ENCODE assay signal across 1 cellular context in the genomic region with DNA sequence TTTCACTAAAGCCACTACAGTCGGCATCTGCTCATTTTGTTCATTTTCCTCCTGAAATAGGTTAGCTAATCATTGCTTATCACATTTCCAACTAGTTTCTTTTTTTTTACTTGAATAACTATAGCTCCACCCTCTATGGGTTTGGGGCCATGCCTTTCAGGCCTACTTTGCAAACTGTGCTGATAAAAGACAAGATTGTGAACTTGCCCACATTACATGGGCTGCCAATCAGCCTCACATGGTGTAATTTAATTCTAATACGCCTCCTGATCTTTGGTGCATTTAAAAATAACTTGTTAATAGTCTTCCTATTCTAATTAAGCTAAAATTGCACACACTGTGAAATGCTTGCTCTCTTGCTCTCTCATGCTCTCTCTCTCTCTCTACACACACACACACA.
TF ChIP-seq lines count a peak whose summit lies in the region.

No MANE protein-coding gene starts in this region.

TF ChIP-seq in WTC11, 78 proteins besides CTCF, POLR2A, EP300 and RAD21 (continued from another document):
- TF ChIP-seq, protein P1, sequence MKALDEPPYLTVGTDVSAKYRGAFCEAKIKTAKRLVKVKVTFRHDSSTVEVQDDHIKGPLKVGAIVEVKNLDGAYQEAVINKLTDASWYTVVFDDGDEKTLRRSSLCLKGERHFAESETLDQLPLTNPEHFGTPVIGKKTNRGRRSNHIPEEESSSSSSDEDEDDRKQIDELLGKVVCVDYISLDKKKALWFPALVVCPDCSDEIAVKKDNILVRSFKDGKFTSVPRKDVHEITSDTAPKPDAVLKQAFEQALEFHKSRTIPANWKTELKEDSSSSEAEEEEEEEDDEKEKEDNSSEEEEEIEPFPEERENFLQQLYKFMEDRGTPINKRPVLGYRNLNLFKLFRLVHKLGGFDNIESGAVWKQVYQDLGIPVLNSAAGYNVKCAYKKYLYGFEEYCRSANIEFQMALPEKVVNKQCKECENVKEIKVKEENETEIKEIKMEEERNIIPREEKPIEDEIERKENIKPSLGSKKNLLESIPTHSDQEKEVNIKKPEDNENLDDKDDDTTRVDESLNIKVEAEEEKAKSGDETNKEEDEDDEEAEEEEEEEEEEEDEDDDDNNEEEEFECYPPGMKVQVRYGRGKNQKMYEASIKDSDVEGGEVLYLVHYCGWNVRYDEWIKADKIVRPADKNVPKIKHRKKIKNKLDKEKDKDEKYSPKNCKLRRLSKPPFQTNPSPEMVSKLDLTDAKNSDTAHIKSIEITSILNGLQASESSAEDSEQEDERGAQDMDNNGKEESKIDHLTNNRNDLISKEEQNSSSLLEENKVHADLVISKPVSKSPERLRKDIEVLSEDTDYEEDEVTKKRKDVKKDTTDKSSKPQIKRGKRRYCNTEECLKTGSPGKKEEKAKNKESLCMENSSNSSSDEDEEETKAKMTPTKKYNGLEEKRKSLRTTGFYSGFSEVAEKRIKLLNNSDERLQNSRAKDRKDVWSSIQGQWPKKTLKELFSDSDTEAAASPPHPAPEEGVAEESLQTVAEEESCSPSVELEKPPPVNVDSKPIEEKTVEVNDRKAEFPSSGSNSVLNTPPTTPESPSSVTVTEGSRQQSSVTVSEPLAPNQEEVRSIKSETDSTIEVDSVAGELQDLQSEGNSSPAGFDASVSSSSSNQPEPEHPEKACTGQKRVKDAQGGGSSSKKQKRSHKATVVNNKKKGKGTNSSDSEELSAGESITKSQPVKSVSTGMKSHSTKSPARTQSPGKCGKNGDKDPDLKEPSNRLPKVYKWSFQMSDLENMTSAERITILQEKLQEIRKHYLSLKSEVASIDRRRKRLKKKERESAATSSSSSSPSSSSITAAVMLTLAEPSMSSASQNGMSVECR (CRISPR knock-in tag; IDR thresholded peaks at IDR 0.05; ENCODE audit: borderline replicate concordance), result no peak
- TF ChIP-seq, protein P2, sequence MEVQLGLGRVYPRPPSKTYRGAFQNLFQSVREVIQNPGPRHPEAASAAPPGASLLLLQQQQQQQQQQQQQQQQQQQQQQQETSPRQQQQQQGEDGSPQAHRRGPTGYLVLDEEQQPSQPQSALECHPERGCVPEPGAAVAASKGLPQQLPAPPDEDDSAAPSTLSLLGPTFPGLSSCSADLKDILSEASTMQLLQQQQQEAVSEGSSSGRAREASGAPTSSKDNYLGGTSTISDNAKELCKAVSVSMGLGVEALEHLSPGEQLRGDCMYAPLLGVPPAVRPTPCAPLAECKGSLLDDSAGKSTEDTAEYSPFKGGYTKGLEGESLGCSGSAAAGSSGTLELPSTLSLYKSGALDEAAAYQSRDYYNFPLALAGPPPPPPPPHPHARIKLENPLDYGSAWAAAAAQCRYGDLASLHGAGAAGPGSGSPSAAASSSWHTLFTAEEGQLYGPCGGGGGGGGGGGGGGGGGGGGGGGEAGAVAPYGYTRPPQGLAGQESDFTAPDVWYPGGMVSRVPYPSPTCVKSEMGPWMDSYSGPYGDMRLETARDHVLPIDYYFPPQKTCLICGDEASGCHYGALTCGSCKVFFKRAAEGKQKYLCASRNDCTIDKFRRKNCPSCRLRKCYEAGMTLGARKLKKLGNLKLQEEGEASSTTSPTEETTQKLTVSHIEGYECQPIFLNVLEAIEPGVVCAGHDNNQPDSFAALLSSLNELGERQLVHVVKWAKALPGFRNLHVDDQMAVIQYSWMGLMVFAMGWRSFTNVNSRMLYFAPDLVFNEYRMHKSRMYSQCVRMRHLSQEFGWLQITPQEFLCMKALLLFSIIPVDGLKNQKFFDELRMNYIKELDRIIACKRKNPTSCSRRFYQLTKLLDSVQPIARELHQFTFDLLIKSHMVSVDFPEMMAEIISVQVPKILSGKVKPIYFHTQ (CRISPR knock-in tag; IDR thresholded peaks at IDR 0.05), result no peak
- TF ChIP-seq CREM (CRISPR knock-in tag; IDR thresholded peaks at IDR 0.05), result no peak
- TF ChIP-seq, protein P3, sequence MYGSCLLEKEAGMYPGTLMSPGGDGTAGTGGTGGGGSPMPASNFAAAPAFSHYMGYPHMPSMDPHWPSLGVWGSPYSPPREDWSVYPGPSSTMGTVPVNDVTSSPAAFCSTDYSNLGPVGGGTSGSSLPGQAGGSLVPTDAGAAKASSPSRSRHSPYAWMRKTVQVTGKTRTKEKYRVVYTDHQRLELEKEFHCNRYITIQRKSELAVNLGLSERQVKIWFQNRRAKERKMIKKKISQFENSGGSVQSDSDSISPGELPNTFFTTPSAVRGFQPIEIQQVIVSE (CRISPR knock-in tag; IDR thresholded peaks at IDR 0.05; ENCODE audit: borderline replicate concordance), result no peak
- TF ChIP-seq, protein P4, sequence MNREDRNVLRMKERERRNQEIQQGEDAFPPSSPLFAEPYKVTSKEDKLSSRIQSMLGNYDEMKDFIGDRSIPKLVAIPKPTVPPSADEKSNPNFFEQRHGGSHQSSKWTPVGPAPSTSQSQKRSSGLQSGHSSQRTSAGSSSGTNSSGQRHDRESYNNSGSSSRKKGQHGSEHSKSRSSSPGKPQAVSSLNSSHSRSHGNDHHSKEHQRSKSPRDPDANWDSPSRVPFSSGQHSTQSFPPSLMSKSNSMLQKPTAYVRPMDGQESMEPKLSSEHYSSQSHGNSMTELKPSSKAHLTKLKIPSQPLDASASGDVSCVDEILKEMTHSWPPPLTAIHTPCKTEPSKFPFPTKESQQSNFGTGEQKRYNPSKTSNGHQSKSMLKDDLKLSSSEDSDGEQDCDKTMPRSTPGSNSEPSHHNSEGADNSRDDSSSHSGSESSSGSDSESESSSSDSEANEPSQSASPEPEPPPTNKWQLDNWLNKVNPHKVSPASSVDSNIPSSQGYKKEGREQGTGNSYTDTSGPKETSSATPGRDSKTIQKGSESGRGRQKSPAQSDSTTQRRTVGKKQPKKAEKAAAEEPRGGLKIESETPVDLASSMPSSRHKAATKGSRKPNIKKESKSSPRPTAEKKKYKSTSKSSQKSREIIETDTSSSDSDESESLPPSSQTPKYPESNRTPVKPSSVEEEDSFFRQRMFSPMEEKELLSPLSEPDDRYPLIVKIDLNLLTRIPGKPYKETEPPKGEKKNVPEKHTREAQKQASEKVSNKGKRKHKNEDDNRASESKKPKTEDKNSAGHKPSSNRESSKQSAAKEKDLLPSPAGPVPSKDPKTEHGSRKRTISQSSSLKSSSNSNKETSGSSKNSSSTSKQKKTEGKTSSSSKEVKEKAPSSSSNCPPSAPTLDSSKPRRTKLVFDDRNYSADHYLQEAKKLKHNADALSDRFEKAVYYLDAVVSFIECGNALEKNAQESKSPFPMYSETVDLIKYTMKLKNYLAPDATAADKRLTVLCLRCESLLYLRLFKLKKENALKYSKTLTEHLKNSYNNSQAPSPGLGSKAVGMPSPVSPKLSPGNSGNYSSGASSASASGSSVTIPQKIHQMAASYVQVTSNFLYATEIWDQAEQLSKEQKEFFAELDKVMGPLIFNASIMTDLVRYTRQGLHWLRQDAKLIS (CRISPR knock-in tag; IDR thresholded peaks at IDR 0.05; ENCODE audit: borderline replicate concordance), result no peak
- TF ChIP-seq, protein P5, sequence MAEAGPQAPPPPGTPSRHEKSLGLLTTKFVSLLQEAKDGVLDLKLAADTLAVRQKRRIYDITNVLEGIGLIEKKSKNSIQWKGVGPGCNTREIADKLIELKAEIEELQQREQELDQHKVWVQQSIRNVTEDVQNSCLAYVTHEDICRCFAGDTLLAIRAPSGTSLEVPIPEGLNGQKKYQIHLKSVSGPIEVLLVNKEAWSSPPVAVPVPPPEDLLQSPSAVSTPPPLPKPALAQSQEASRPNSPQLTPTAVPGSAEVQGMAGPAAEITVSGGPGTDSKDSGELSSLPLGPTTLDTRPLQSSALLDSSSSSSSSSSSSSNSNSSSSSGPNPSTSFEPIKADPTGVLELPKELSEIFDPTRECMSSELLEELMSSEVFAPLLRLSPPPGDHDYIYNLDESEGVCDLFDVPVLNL (CRISPR knock-in tag; IDR thresholded peaks at IDR 0.05; ENCODE audit: borderline replicate concordance, low read depth), result no peak
- no peak for TF ChIP-seq ESRRA (CRISPR knock-in tag; IDR thresholded peaks at IDR 0.05; ENCODE audit: borderline replicate concordance)
- TF ChIP-seq NFATC4 (CRISPR knock-in tag; IDR thresholded peaks at IDR 0.05), result no peak
- no peak for TF ChIP-seq GABPB1 (CRISPR knock-in tag; IDR thresholded peaks at IDR 0.05)
- TF ChIP-seq, protein P6, sequence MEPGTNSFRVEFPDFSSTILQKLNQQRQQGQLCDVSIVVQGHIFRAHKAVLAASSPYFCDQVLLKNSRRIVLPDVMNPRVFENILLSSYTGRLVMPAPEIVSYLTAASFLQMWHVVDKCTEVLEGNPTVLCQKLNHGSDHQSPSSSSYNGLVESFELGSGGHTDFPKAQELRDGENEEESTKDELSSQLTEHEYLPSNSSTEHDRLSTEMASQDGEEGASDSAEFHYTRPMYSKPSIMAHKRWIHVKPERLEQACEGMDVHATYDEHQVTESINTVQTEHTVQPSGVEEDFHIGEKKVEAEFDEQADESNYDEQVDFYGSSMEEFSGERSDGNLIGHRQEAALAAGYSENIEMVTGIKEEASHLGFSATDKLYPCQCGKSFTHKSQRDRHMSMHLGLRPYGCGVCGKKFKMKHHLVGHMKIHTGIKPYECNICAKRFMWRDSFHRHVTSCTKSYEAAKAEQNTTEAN (CRISPR knock-in tag; IDR thresholded peaks at IDR 0.05), result no peak
- no peak for TF ChIP-seq FOXP1 (CRISPR knock-in tag; IDR thresholded peaks at IDR 0.05; ENCODE audit: borderline replicate concordance)
- no peak for TF ChIP-seq ZNF121 (CRISPR knock-in tag; IDR thresholded peaks at IDR 0.05)
- no peak for TF ChIP-seq GTF2I (CRISPR knock-in tag; conservative IDR thresholded peaks at IDR 0.05)
- TF ChIP-seq MXD4 (CRISPR knock-in tag; IDR thresholded peaks at IDR 0.05; ENCODE audit: borderline replicate concordance), result no peak
- TF ChIP-seq IRF2 (CRISPR knock-in tag; IDR thresholded peaks at IDR 0.05; ENCODE audit: borderline replicate concordance, low read depth), result no peak
- no peak for TF ChIP-seq MYBL2 (CRISPR knock-in tag; IDR thresholded peaks at IDR 0.05)
- TF ChIP-seq, protein P7, sequence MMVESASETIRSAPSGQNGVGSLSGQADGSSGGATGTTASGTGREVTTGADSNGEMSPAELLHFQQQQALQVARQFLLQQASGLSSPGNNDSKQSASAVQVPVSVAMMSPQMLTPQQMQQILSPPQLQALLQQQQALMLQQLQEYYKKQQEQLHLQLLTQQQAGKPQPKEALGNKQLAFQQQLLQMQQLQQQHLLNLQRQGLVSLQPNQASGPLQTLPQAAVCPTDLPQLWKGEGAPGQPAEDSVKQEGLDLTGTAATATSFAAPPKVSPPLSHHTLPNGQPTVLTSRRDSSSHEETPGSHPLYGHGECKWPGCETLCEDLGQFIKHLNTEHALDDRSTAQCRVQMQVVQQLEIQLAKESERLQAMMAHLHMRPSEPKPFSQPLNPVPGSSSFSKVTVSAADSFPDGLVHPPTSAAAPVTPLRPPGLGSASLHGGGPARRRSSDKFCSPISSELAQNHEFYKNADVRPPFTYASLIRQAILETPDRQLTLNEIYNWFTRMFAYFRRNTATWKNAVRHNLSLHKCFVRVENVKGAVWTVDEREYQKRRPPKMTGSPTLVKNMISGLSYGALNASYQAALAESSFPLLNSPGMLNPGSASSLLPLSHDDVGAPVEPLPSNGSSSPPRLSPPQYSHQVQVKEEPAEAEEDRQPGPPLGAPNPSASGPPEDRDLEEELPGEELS (CRISPR knock-in tag; IDR thresholded peaks at IDR 0.05), result no peak
TF ChIP-seq in WTC11: peak in this region for 0.
